In the genomic region with DNA sequence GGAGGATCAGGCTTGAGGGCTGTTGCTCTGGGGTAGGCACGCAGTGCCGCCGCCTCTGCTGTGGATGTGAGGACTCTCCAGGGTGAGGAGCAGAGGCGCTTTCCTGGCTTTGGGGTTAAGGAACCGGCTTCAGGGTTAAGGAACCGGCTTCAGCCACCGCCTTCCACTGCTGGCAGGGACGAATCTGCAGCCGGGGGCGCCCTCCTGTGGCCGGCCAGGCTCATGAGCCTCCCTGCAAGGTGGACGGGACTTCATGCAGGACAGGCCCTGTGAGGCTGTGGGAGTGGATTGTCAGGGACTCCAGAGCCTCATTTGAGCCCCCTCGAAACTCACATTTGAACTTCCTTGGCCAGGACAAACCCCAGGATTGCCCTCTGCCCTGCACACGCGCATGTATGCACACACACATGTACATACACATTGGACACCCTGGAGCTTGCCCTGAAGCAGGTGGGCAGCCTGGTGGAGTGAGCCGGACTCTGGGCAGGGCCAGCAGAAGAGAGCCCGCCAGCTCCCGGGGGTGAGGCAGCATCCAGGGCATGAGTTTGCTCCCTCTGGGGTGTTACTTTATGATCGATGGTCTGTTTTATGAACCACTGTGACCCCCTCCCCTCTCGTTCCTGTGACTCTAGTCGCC, we compare ENCODE assay signal across 1 cellular context.
A peak's percentile ranks its signal among the peaks of the same experiment; 100 is the strongest.
TF ChIP-seq lines count a peak whose summit lies in the region.

No MANE protein-coding gene starts in this region.

TF ChIP-seq in HepG2, 621 proteins besides CTCF, POLR2A, EP300 and RAD21 (continued from another document and continues in another):
- peak; percentile 85 for TF ChIP-seq RBM39 (IDR thresholded peaks at IDR 0.05; ENCODE audit: low read depth, low read length, poor library complexity, severe bottlenecking)
- no peak for TF ChIP-seq PHF21A (CRISPR knock-in tag; IDR thresholded peaks at IDR 0.05)
- no peak for TF ChIP-seq ATM (IDR thresholded peaks at IDR 0.05; ENCODE audit: borderline replicate concordance)
- TF ChIP-seq BRD4 (CRISPR knock-in tag; IDR thresholded peaks at IDR 0.05) = no peak
- TF ChIP-seq FOXP1 (IDR thresholded peaks at IDR 0.05) = no peak
- TF ChIP-seq FOXP1 (CRISPR knock-in tag; IDR thresholded peaks at IDR 0.05) = no peak
- TF ChIP-seq TAF1 (CRISPR knock-in tag; IDR thresholded peaks at IDR 0.05) = no peak
- no peak for TF ChIP-seq YEATS2 (CRISPR knock-in tag; IDR thresholded peaks at IDR 0.05; ENCODE audit: borderline replicate concordance)
- peak; percentile 27 for TF ChIP-seq HNRNPLL (IDR thresholded peaks at IDR 0.05; ENCODE audit: low read depth, low read length, poor library complexity, severe bottlenecking)
- peak; percentile 59; the same call in 1 of the 2 replicates for TF ChIP-seq KDM2A (CRISPR knock-in tag; IDR thresholded peaks at IDR 0.05; ENCODE audit: borderline replicate concordance, low read depth)
- TF ChIP-seq, protein P1, sequence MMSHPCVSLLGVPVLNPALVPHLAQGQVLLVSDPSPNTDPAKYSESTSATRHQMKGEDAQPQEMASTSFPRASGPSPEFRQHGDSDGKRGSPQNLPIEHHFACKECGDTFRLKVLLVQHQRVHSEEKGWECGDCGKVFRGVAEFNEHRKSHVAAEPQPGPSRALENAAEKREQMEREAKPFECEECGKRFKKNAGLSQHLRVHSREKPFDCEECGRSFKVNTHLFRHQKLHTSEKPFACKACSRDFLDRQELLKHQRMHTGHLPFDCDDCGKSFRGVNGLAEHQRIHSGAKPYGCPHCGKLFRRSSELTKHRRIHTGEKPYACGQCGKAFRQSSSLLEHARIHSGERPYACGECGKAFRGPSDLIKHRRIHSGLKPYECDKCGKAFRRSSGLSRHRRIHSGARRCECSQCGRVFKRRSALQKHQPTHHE (CRISPR knock-in tag; IDR thresholded peaks at IDR 0.05; ENCODE audit: borderline replicate concordance) = no peak
- no peak for TF ChIP-seq PHF5A (CRISPR knock-in tag; IDR thresholded peaks at IDR 0.05; ENCODE audit: low read depth, unreplicated experiment)
- TF ChIP-seq, protein P2, sequence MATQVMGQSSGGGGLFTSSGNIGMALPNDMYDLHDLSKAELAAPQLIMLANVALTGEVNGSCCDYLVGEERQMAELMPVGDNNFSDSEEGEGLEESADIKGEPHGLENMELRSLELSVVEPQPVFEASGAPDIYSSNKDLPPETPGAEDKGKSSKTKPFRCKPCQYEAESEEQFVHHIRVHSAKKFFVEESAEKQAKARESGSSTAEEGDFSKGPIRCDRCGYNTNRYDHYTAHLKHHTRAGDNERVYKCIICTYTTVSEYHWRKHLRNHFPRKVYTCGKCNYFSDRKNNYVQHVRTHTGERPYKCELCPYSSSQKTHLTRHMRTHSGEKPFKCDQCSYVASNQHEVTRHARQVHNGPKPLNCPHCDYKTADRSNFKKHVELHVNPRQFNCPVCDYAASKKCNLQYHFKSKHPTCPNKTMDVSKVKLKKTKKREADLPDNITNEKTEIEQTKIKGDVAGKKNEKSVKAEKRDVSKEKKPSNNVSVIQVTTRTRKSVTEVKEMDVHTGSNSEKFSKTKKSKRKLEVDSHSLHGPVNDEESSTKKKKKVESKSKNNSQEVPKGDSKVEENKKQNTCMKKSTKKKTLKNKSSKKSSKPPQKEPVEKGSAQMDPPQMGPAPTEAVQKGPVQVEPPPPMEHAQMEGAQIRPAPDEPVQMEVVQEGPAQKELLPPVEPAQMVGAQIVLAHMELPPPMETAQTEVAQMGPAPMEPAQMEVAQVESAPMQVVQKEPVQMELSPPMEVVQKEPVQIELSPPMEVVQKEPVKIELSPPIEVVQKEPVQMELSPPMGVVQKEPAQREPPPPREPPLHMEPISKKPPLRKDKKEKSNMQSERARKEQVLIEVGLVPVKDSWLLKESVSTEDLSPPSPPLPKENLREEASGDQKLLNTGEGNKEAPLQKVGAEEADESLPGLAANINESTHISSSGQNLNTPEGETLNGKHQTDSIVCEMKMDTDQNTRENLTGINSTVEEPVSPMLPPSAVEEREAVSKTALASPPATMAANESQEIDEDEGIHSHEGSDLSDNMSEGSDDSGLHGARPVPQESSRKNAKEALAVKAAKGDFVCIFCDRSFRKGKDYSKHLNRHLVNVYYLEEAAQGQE (IDR thresholded peaks at IDR 0.05; ENCODE audit: borderline replicate concordance in 1 of 2, low read depth in 1 of 2, low read length in 2 of 2) = no peak
- TF ChIP-seq, protein P3, sequence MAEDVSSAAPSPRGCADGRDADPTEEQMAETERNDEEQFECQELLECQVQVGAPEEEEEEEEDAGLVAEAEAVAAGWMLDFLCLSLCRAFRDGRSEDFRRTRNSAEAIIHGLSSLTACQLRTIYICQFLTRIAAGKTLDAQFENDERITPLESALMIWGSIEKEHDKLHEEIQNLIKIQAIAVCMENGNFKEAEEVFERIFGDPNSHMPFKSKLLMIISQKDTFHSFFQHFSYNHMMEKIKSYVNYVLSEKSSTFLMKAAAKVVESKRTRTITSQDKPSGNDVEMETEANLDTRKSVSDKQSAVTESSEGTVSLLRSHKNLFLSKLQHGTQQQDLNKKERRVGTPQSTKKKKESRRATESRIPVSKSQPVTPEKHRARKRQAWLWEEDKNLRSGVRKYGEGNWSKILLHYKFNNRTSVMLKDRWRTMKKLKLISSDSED (CRISPR knock-in tag; IDR thresholded peaks at IDR 0.05) = no peak
- no peak for TF ChIP-seq ZNF674 (CRISPR knock-in tag; IDR thresholded peaks at IDR 0.05; ENCODE audit: low read depth)
- TF ChIP-seq, protein P4, sequence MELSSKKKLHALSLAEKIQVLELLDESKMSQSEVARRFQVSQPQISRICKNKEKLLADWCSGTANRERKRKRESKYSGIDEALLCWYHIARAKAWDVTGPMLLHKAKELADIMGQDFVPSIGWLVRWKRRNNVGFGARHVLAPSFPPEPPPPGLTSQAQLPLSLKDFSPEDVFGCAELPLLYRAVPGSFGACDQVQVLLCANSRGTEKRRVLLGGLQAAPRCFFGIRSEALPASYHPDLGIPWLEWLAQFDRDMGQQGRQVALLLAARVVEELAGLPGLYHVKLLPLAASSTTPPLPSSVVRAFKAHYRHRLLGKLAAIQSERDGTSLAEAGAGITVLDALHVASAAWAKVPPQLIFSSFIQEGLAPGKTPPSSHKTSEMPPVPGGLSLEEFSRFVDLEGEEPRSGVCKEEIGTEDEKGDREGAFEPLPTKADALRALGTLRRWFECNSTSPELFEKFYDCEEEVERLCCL (CRISPR knock-in tag; IDR thresholded peaks at IDR 0.05; ENCODE audit: borderline replicate concordance) = no peak
- TF ChIP-seq U2AF1 (optimal IDR thresholded peaks at IDR 0.05; ENCODE audit: low read depth, low read length) = no peak
- no peak for TF ChIP-seq MBD4 (IDR thresholded peaks at IDR 0.05; ENCODE audit: borderline replicate concordance, low read length)
- TF ChIP-seq KDM5A (IDR thresholded peaks at IDR 0.05; ENCODE audit: borderline replicate concordance, low read length) = no peak
- TF ChIP-seq, protein P5, sequence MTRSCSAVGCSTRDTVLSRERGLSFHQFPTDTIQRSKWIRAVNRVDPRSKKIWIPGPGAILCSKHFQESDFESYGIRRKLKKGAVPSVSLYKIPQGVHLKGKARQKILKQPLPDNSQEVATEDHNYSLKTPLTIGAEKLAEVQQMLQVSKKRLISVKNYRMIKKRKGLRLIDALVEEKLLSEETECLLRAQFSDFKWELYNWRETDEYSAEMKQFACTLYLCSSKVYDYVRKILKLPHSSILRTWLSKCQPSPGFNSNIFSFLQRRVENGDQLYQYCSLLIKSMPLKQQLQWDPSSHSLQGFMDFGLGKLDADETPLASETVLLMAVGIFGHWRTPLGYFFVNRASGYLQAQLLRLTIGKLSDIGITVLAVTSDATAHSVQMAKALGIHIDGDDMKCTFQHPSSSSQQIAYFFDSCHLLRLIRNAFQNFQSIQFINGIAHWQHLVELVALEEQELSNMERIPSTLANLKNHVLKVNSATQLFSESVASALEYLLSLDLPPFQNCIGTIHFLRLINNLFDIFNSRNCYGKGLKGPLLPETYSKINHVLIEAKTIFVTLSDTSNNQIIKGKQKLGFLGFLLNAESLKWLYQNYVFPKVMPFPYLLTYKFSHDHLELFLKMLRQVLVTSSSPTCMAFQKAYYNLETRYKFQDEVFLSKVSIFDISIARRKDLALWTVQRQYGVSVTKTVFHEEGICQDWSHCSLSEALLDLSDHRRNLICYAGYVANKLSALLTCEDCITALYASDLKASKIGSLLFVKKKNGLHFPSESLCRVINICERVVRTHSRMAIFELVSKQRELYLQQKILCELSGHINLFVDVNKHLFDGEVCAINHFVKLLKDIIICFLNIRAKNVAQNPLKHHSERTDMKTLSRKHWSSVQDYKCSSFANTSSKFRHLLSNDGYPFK (CRISPR knock-in tag; IDR thresholded peaks at IDR 0.05; ENCODE audit: borderline replicate concordance) = peak; percentile 20; the same call in 1 of the 2 replicates
- TF ChIP-seq NFIC (IDR thresholded peaks at IDR 0.05; ENCODE audit: low read length) = no peak
- peak; percentile 31 for TF ChIP-seq ZFP36 (IDR thresholded peaks at IDR 0.05; ENCODE audit: borderline replicate concordance, low read depth, low read length, partially characterized antibody)
- TF ChIP-seq, protein P6, sequence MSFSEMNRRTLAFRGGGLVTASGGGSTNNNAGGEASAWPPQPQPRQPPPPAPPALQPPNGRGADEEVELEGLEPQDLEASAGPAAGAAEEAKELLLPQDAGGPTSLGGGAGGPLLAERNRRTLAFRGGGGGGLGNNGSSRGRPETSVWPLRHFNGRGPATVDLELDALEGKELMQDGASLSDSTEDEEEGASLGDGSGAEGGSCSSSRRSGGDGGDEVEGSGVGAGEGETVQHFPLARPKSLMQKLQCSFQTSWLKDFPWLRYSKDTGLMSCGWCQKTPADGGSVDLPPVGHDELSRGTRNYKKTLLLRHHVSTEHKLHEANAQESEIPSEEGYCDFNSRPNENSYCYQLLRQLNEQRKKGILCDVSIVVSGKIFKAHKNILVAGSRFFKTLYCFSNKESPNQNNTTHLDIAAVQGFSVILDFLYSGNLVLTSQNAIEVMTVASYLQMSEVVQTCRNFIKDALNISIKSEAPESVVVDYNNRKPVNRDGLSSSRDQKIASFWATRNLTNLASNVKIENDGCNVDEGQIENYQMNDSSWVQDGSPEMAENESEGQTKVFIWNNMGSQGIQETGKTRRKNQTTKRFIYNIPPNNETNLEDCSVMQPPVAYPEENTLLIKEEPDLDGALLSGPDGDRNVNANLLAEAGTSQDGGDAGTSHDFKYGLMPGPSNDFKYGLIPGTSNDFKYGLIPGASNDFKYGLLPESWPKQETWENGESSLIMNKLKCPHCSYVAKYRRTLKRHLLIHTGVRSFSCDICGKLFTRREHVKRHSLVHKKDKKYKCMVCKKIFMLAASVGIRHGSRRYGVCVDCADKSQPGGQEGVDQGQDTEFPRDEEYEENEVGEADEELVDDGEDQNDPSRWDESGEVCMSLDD (CRISPR knock-in tag; IDR thresholded peaks at IDR 0.05; ENCODE audit: borderline replicate concordance) = no peak
- TF ChIP-seq FOXK2 (IDR thresholded peaks at IDR 0.05) = no peak
- no peak for TF ChIP-seq ZNF296 (CRISPR knock-in tag; conservative IDR thresholded peaks at IDR 0.05)
- TF ChIP-seq, protein P7, sequence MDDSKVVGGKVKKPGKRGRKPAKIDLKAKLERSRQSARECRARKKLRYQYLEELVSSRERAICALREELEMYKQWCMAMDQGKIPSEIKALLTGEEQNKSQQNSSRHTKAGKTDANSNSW (CRISPR knock-in tag; IDR thresholded peaks at IDR 0.05; ENCODE audit: borderline replicate concordance) = no peak
- TF ChIP-seq ZNF350 (CRISPR knock-in tag; IDR thresholded peaks at IDR 0.05; ENCODE audit: borderline replicate concordance, low read depth) = 0 out of 2 replicates have a peak, but pooled peaks have one; percentile 20
- TF ChIP-seq WIZ (CRISPR knock-in tag; IDR thresholded peaks at IDR 0.05) = no peak
- no peak for TF ChIP-seq ZSCAN12 (CRISPR knock-in tag; IDR thresholded peaks at IDR 0.05)
- TF ChIP-seq CEBPG (CRISPR knock-in tag; IDR thresholded peaks at IDR 0.05) = no peak
- no peak for TF ChIP-seq ZNF792 (CRISPR knock-in tag; IDR thresholded peaks at IDR 0.05)
- TF ChIP-seq ZNF225 (CRISPR knock-in tag; IDR thresholded peaks at IDR 0.05) = peak; percentile 42; the same call in 1 of the 2 replicates
- TF ChIP-seq ZSCAN30 (CRISPR knock-in tag; IDR thresholded peaks at IDR 0.05) = no peak
- TF ChIP-seq NFKB2 (CRISPR knock-in tag; IDR thresholded peaks at IDR 0.05; ENCODE audit: borderline replicate concordance) = peak; percentile 46; the same call in 1 of the 2 replicates
- TF ChIP-seq, protein P8, sequence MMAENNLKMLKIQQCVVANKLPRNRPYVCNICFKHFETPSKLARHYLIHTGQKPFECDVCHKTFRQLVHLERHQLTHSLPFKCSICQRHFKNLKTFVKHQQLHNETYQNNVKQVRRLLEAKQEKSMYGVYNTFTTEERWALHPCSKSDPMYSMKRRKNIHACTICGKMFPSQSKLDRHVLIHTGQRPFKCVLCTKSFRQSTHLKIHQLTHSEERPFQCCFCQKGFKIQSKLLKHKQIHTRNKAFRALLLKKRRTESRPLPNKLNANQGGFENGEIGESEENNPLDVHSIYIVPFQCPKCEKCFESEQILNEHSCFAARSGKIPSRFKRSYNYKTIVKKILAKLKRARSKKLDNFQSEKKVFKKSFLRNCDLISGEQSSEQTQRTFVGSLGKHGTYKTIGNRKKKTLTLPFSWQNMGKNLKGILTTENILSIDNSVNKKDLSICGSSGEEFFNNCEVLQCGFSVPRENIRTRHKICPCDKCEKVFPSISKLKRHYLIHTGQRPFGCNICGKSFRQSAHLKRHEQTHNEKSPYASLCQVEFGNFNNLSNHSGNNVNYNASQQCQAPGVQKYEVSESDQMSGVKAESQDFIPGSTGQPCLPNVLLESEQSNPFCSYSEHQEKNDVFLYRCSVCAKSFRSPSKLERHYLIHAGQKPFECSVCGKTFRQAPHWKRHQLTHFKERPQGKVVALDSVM (CRISPR knock-in tag; IDR thresholded peaks at IDR 0.05) = no peak
- no peak for TF ChIP-seq ZNF253 (CRISPR knock-in tag; IDR thresholded peaks at IDR 0.05; ENCODE audit: borderline replicate concordance)
- 0 out of 2 replicates have a peak, but pooled peaks have one; percentile 37 for TF ChIP-seq ZNF598 (CRISPR knock-in tag; IDR thresholded peaks at IDR 0.05; ENCODE audit: borderline replicate concordance)
- no peak for TF ChIP-seq KDM5B (CRISPR knock-in tag; IDR thresholded peaks at IDR 0.05; ENCODE audit: borderline replicate concordance)
